23 cellular contexts compared by ENCODE assay signal in the genomic region with DNA sequence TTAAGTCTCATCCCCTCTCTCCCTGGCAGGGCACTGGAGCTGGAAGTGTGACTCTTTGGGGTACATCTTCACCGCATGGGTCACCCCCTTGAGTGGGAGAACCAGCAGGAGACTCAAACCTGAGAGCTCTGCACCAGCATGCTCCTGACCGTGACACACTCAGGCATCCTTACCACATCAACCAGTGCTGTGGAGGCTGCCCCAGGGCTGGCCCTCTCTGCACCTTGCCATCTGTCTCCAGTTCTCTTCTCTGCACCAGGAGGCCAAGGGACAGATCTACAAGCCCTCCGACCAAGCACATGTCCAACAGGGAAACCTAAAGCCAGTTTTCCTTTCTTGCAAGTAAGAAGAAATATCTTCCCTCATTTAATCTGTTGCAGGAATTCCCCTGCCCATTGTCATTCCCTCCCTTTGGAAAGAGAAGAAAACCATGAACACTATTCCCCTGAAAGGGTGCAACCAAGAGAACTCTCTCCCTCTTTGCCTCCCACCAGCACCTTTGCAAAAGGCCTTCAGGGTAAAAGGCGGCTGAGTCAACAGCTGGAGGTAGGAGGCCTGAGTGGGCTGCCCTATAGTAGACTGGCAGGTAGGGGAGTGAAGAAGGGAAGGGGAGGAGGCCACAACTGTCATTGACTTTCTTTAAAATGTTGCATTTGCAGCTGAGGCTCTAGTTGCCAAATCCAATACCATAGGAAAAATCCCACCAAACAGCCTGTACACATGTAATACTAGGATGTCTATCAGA.
"Had no signal": no experiment of that assay in that cellular context is flagged by ENCODE, and none has a peak within 500 bp of the region (broad histone marks: within the 10 kb centered on the region; RNA-seq: fewer than 3 reads in every experiment).

No MANE protein-coding gene starts in this region.

- H3K36me3 Mint-ChIP-seq: activated naive CD4-positive, alpha-beta T cell treated with anti-CD3 and anti-CD28 coated beads, Interleukin-2, amount 50 U/mL, for 24 hours; naive thymus-derived CD4-positive, alpha-beta T cell had no signal

- H3K4me1 Mint-ChIP-seq: activated naive CD4-positive, alpha-beta T cell treated with anti-CD3 and anti-CD28 coated beads, Interleukin-2, amount 50 U/mL, for 24 hours had no signal

- H3K4me3 Mint-ChIP-seq: activated CD4-positive, alpha-beta T cell treated with anti-CD3 and anti-CD28 coated beads for 36 hours; activated naive CD4-positive, alpha-beta T cell treated with anti-CD3 and anti-CD28 coated beads, Interleukin-2, amount 50 U/mL, for 24 hours; activated T-cell treated with anti-CD3 and anti-CD28 coated beads, Interleukin-2, amount 50 U/mL, for 24 hours; naive thymus-derived CD4-positive, alpha-beta T cell; T-helper 2 cell treated with Interferon-gamma antibody and Interleukin-4, amounts not matched to agents 5 μg/mL and 100 μg/mL, for 36 hours had no signal

- H3K9me3 Mint-ChIP-seq: activated naive CD4-positive, alpha-beta T cell treated with anti-CD3 and anti-CD28 coated beads, Interleukin-2, amount 50 U/mL, for 24 hours; activated T-cell treated with anti-CD3 and anti-CD28 coated beads, Interleukin-2, amount 50 U/mL, for 24 hours; activated T-helper 2 cell treated with anti-CD3 and anti-CD28 coated beads, Interferon-gamma antibody, Interleukin-2, Interleukin-4, amounts not matched to agents 10 μg/mL and 5 μg/mL and 100 μg/mL, durations not matched to agents 14 hours and 24 hours and 36 hours; naive thymus-derived CD4-positive, alpha-beta T cell; T-helper 2 cell treated with Interferon-gamma antibody and Interleukin-4, amounts not matched to agents 5 μg/mL and 100 μg/mL, for 36 hours had no signal

- H3K27ac ChIP-seq: body of pancreas, coronary artery, dorsolateral prefrontal cortex, gastrocnemius medialis, hepatocyte, stomach, thyroid gland had no signal

- H3K27ac Mint-ChIP-seq: activated CD4-positive, alpha-beta T cell treated with anti-CD3 and anti-CD28 coated beads for 36 hours; activated naive CD4-positive, alpha-beta T cell treated with anti-CD3 and anti-CD28 coated beads, Interleukin-2, amount 50 U/mL, for 24 hours; activated T-cell treated with anti-CD3 and anti-CD28 coated beads, Interleukin-2, amount 50 U/mL, for 24 hours; activated T-helper 2 cell treated with anti-CD3 and anti-CD28 coated beads, Interferon-gamma antibody, Interleukin-2, Interleukin-4, amounts not matched to agents 10 μg/mL and 5 μg/mL and 100 μg/mL, durations not matched to agents 14 hours and 24 hours and 36 hours; naive thymus-derived CD4-positive, alpha-beta T cell; T-helper 2 cell treated with Interferon-gamma antibody and Interleukin-4, amounts not matched to agents 5 μg/mL and 100 μg/mL, for 36 hours had no signal

- H3K9me3 ChIP-seq: body of pancreas, gastrocnemius medialis, stomach, thyroid gland had no signal

- H3K4me3 ChIP-seq: body of pancreas, coronary artery, dorsolateral prefrontal cortex, gastrocnemius medialis, hepatocyte, stomach, thyroid gland had no signal

- H3K4me2 ChIP-seq: hepatocyte had no signal

- H2AFZ ChIP-seq: hepatocyte had no signal

- H3K79me2 ChIP-seq: hepatocyte had no signal

- ATAC-seq: body of pancreas; gastrocnemius medialis; left cardiac atrium; left ventricle myocardium superior; naive thymus-derived CD4-positive, alpha-beta T cell; right cardiac atrium had no signal

- H3K4me1 ChIP-seq: body of pancreas, gastrocnemius medialis, thyroid gland had no signal

- H3K36me3 ChIP-seq: gastrocnemius medialis, stomach, thyroid gland had no signal

- DNase-seq: activated CD4-positive, alpha-beta T cell treated with anti-CD3 and anti-CD28 coated beads for 36 hours; activated CD4-positive, CD25-positive, alpha-beta regulatory T cell; activated CD8-positive, alpha-beta memory T cell treated with anti-CD3 and anti-CD28 coated beads for 24 hours; activated T-cell treated with anti-CD3 and anti-CD28 coated beads, Interleukin-2, amount 50 U/mL, for 24 hours; body of pancreas; cerebellar nuclear complex; dorsolateral prefrontal cortex; effector memory CD4-positive, alpha-beta T cell; gastrocnemius medialis; glutamatergic neuron; left cardiac atrium; left ventricle myocardium superior; naive thymus-derived CD4-positive, alpha-beta T cell; right cardiac atrium; stimulated activated CD4-positive, alpha-beta T cell treated with anti-CD3 and anti-CD28 coated beads, Interleukin-2, amount 100 ng/mL, for 48 hours; stomach; T-helper 1 cell; thyroid gland had no signal

- H3K27me3 ChIP-seq: gastrocnemius medialis, thyroid gland had no signal
